9 cellular contexts compared by ENCODE assay signal in the genomic region with DNA sequence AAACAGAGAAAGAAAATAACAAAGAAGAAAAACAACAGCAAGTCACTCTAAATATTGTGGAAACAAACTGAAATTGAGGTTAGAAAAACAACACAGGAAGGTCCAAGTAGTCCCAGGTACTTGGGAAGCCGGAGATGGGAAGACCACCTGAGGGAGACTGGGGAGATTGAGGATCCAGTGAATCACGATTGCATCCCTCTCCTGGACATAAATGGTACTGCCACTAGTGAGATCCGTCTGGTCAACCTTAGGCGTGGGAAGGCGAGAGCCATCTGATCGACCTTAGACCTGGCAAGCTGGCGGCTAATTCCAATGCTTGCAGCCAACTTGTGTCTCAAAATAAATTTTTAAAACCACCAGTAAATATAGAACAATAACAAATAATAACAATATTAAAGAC.
DNase-seq lines count a peak whose midpoint lies in the region; ATAC-seq, FAIRE-seq and TF ChIP-seq lines count a peak whose summit lies in the region.
"Had no signal": no experiment of that assay in that cellular context is flagged by ENCODE, and none has a peak within 500 bp of the region (broad histone marks: within the 10 kb centered on the region; RNA-seq: fewer than 3 reads in every experiment).

No MANE protein-coding gene starts in this region.

- TF ChIP-seq CTCF in DOHH2 (IDR thresholded peaks at IDR 0.05; ENCODE audit: low read depth, low read length, poor library complexity, severe bottlenecking) (peak; percentile 38), astrocyte (IDR thresholded peaks at IDR 0.05; ENCODE audit: insufficient read depth, low read depth, low read length) (peak; percentile 9)

- H3K36me3 Mint-ChIP-seq in astrocyte (ENCODE audit: low read depth, unreplicated experiment) (no peaks in the 10 kb centered on the region), memory B cell (peaks cover 5% of the 10 kb centered on the region)

- DNase-seq in HuH-7 (ENCODE audit: low spot score) (peak; percentile 86), astrocyte (ENCODE audit: low read depth) (no peak), memory B cell (ENCODE audit: low spot score in 2 of 2) (peak; percentile 9 to 14), aorta (no peak)
- DNase-seq: activated CD4-positive, alpha-beta memory T cell treated with anti-CD3 and anti-CD28 coated beads, Interleukin-2, amount 10 ng/mL, durations not matched to agents 7 days and 5 days had no signal

- 70 to 73% methylated on average over 7 of the region's 7 CpGs for WGBS in aorta, 2 donors

- H3K4me2 ChIP-seq in DOHH2 (ENCODE audit: low read length) (no peak overlapping the region), astrocyte (ENCODE audit: low read length) (no peak overlapping the region)

- H3K79me2 ChIP-seq in DOHH2 (ENCODE audit: control insufficient read depth, low read length) (no peaks in the 10 kb centered on the region), astrocyte (ENCODE audit: insufficient read depth, low read length) (no peaks in the 10 kb centered on the region)

- no peak overlapping the region for H3K9ac ChIP-seq in astrocyte (ENCODE audit: low read length)

- H3K36me3 ChIP-seq in DOHH2 (ENCODE audit: control insufficient read depth, low read length) (no peaks in the 10 kb centered on the region), astrocyte (ENCODE audit: insufficient read depth, low read length) (no peaks in the 10 kb centered on the region), aorta (ENCODE audit: control insufficient read depth in 1 of 2, insufficient read depth in 2 of 2, low read length in 1 of 2) (no peaks in the 10 kb centered on the region)

- H3K9me3 ChIP-seq in DOHH2 (ENCODE audit: control insufficient read depth, insufficient read depth, low read length) = peaks cover 37% of the 10 kb centered on the region; the same call in 1 of the 2 replicates
- peaks cover 23% of the 10 kb centered on the region for H3K9me3 ChIP-seq in astrocyte (ENCODE audit: insufficient read depth, low read depth, low read length)
- peaks cover 2% of the 10 kb centered on the region for H3K9me3 ChIP-seq in aorta (ENCODE audit: control insufficient read depth, low read length)

- H3K27me3 ChIP-seq in DOHH2 (ENCODE audit: control insufficient read depth, low read length) (no peaks in the 10 kb centered on the region), astrocyte (ENCODE audit: insufficient read depth, low read length) (no peaks in the 10 kb centered on the region), aorta (ENCODE audit: control insufficient read depth in 1 of 2, insufficient read depth in 2 of 2, low read length in 1 of 2) (no peaks in the 10 kb centered on the region)

- H3K4me3 Mint-ChIP-seq in astrocyte (ENCODE audit: unreplicated experiment) = no peak overlapping the region
- H3K4me3 Mint-ChIP-seq in memory B cell = no peak overlapping the region
- H3K4me3 Mint-ChIP-seq: activated CD4-positive, alpha-beta memory T cell treated with anti-CD3 and anti-CD28 coated beads, Interleukin-2, amount 10 ng/mL, durations not matched to agents 7 days and 5 days had no signal

- H4K20me1 ChIP-seq in DOHH2 (ENCODE audit: control insufficient read depth, insufficient read depth, low read depth, low read length) (no peaks in the 10 kb centered on the region), astrocyte (ENCODE audit: insufficient read depth, low read length) (no peaks in the 10 kb centered on the region)

- H3K4me3 ChIP-seq in DOHH2 (ENCODE audit: low read length) (no peak overlapping the region), astrocyte (ENCODE audit: insufficient read depth, low read depth, low read length) (no peak overlapping the region), aorta (ENCODE audit: low read length in 2 of 2) (no peak overlapping the region)

- no peaks in the 10 kb centered on the region for H3F3A ChIP-seq in DOHH2 (ENCODE audit: control insufficient read depth, insufficient read depth)

- intact Hi-C loops in aorta (cut with DNase I) = no loop called here

- H3K4me1 Mint-ChIP-seq in astrocyte (ENCODE audit: low read depth, unreplicated experiment) (no peaks in the 10 kb centered on the region), memory B cell (peaks cover 2% of the 10 kb centered on the region)
- H3K4me1 Mint-ChIP-seq: activated CD4-positive, alpha-beta memory T cell treated with anti-CD3 and anti-CD28 coated beads, Interleukin-2, amount 10 ng/mL, durations not matched to agents 7 days and 5 days had no signal

- H3K27me3 Mint-ChIP-seq in astrocyte (ENCODE audit: low read depth, unreplicated experiment) (no peaks in the 10 kb centered on the region), memory B cell (no peaks in the 10 kb centered on the region)
- H3K27me3 Mint-ChIP-seq: activated CD4-positive, alpha-beta memory T cell treated with anti-CD3 and anti-CD28 coated beads, Interleukin-2, amount 10 ng/mL, durations not matched to agents 7 days and 5 days had no signal

- H3K9me2 ChIP-seq in DOHH2 (replicated peaks; ENCODE audit: control insufficient read depth, low read length) = no peaks in the 10 kb centered on the region

- FAIRE-seq in astrocyte (lab: Jason Lieb, UNC) = no peak
- FAIRE-seq: colon had no signal

- no peak overlapping the region for H3K27ac ChIP-seq in DOHH2 (ENCODE audit: low read depth, low read length)
- no peak overlapping the region for H3K27ac ChIP-seq in astrocyte (ENCODE audit: low read depth, low read length)
- no peak overlapping the region for H3K27ac ChIP-seq in aorta (ENCODE audit: low read depth in 1 of 2, low read length in 2 of 2)

- H3K9me3 Mint-ChIP-seq in astrocyte (ENCODE audit: unreplicated experiment) (peaks cover 14% of the 10 kb centered on the region), memory B cell (peaks cover 32% of the 10 kb centered on the region)

- H3K27ac Mint-ChIP-seq in astrocyte (ENCODE audit: unreplicated experiment) = no peak overlapping the region
- no peak overlapping the region for H3K27ac Mint-ChIP-seq in memory B cell
- H3K27ac Mint-ChIP-seq: activated CD4-positive, alpha-beta memory T cell treated with anti-CD3 and anti-CD28 coated beads, Interleukin-2, amount 10 ng/mL, durations not matched to agents 7 days and 5 days had no signal

- ATAC-seq in memory B cell (ENCODE audit: low read depth) = no peak
- no peak for ATAC-seq in aorta (ENCODE audit: low FRiP score)
- no peak for ATAC-seq in GM18511 (IDR thresholded peaks at IDR 0.05; ENCODE audit: unreplicated experiment)
- no peak for ATAC-seq in GM21390 (IDR thresholded peaks at IDR 0.05; ENCODE audit: unreplicated experiment)

- H3K4me1 ChIP-seq in DOHH2 (ENCODE audit: control insufficient read depth, low read length) = no peaks in the 10 kb centered on the region
- no peaks in the 10 kb centered on the region for H3K4me1 ChIP-seq in astrocyte (ENCODE audit: insufficient read depth, low read length)
- no peaks in the 10 kb centered on the region for H3K4me1 ChIP-seq in aorta (ENCODE audit: control insufficient read depth in 1 of 2, insufficient read depth in 2 of 2, low read length in 2 of 2)

- no peak overlapping the region for H2AFZ ChIP-seq in astrocyte (ENCODE audit: low read depth, low read length)

Comparison
In these comparisons a context has a peak if more than half of its experiments do, and no peak if none do; other contexts are left out.
1. DNase-seq: peak in HuH-7 (single experiment) and memory B cell (2 of 2); none in astrocyte (single experiment) and aorta (0 of 2).